In genomic region chr7:88391247-88391646, GRCh38 we compare ENCODE assay signal across 27 cellular contexts.
"Had no signal": no experiment of that assay in that cellular context is flagged by ENCODE, and none has a peak within 500 bp of the region (broad histone marks: within the 10 kb centered on the region; RNA-seq: fewer than 3 reads in every experiment).

No MANE protein-coding gene starts in this region.

- DNase-seq: activated CD4-positive, alpha-beta T cell treated with anti-CD3 and anti-CD28 coated beads for 36 hours; activated CD4-positive, alpha-beta T cell treated with anti-CD3 and anti-CD28 coated beads, Interleukin-2, amount 10 ng/mL, durations not matched to agents 7 days and 5 days; activated CD4-positive, alpha-beta T cell treated with anti-CD3 and anti-CD28 coated beads, Interleukin-2, amount 50 U/mL, for 48 hours; activated CD8-positive, alpha-beta T cell treated with anti-CD3 and anti-CD28 coated beads, Interleukin-2, amount 10 ng/mL, durations not matched to agents 7 days and 5 days; activated naive CD4-positive, alpha-beta T cell treated with anti-CD3 and anti-CD28 coated beads, Interleukin-2, amount 10 ng/mL, durations not matched to agents 7 days and 5 days; activated naive CD8-positive, alpha-beta T cell treated with anti-CD3 and anti-CD28 coated beads, Interleukin-2, amount 50 U/mL, for 24 hours; activated T-cell treated with anti-CD3 and anti-CD28 coated beads, Interleukin-2, amount 50 U/mL, for 24 hours; anterior cingulate cortex; caudate nucleus; cerebellar nuclear complex; cortex of kidney; Karpas-422; MG63; NCI-H1048; NCI-H1105 treated with DMSO at 0.1 percent for 48 hours; NCI-H1436; NCI-H1694; NCI-H1930; NCI-H345; NCI-H510A; NCI-H526; Right ventricle myocardium superior; SJCRH30; T1000 had no signal

- ATAC-seq: activated CD4-positive, alpha-beta T cell treated with anti-CD3 and anti-CD28 coated beads for 36 hours; activated CD4-positive, CD25-positive, alpha-beta regulatory T cell treated with anti-CD3 and anti-CD28 coated beads, Interleukin-2, amount 50 U/mL, for 24 hours; activated CD8-positive, alpha-beta T cell treated with anti-CD3 and anti-CD28 coated beads, Interleukin-2, amount 10 ng/mL, durations not matched to agents 7 days and 5 days; activated naive CD8-positive, alpha-beta T cell treated with anti-CD3 and anti-CD28 coated beads, Interleukin-2, amount 50 U/mL, for 24 hours; WTC11 had no signal

- H3K27ac ChIP-seq: SJCRH30, SK-N-MC had no signal
